ENCODE assay signal across 32 cellular contexts in the genomic region with DNA sequence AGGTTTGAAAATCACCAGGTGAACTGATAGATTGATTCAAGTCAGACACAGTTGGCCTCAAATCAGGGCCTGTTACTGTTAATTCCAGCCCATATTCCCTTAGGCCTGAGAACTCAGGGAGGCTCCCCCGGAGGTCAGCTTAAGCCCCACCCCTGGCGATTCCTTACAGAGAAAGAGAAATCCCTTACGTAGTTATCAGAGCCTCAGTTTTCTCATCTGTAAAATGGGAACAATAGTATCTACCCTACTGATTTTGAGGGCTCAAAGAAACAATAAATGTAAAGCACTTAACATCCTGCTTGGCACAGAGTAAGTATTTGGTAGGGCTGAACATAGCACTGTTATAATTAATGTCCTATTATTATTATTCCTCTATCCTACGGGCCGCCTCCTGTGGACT.
"Had no signal": no experiment of that assay in that cellular context is flagged by ENCODE, and none has a peak within 500 bp of the region (broad histone marks: within the 10 kb centered on the region; RNA-seq: fewer than 3 reads in every experiment).

No MANE protein-coding gene starts in this region.

- H3K27ac ChIP-seq: ascending aorta, cardiac muscle cell, VCaP had no signal

- FAIRE-seq: bronchial epithelial cell, TTC549 had no signal

- H3K9me3 ChIP-seq: ascending aorta had no signal

- H3K4me3 ChIP-seq: ascending aorta, cardiac muscle cell had no signal

- DNase-seq: activated B cell treated with CpG ODN at 0.5 μM for 24 hours; activated CD4-positive, alpha-beta memory T cell treated with anti-CD3 and anti-CD28 coated beads for 36 hours; activated CD4-positive, alpha-beta T cell treated with anti-CD3 and anti-CD28 coated beads for 4 hours; activated CD4-positive, alpha-beta T cell treated with anti-CD3 and anti-CD28 coated beads, Interleukin-2, amount 10 ng/mL, durations not matched to agents 24 days and 14 days; activated CD4-positive, alpha-beta T cell treated with anti-CD3 and anti-CD28 coated beads, Interleukin-2, amount 50 U/mL, for 1 hour; activated CD4-positive, alpha-beta T cell treated with anti-CD3 and anti-CD28 coated beads, Interleukin-2, amount 50 U/mL, for 4 hours; activated CD4-positive, CD25-positive, alpha-beta regulatory T cell treated with anti-CD3 and anti-CD28 coated beads, Interleukin-2, amount 50 U/mL, for 72 hours; activated CD8-positive, alpha-beta memory T cell treated with anti-CD3 and anti-CD28 coated beads, Interleukin-2, amount 50 U/mL, for 4 hours; activated CD8-positive, alpha-beta T cell treated with anti-CD3 and anti-CD28 coated beads for 36 hours; activated effector memory CD4-positive, alpha-beta T cell treated with Interleukin-2 at 50 U/mL for 16 hours; activated gamma-delta T cell; activated naive CD4-positive, alpha-beta T cell treated with anti-CD3 and anti-CD28 coated beads, Interleukin-2, amount 10 ng/mL, durations not matched to agents 7 days and 5 days; activated naive CD4-positive, alpha-beta T cell treated with Interleukin-2 at 50 U/mL for 16 hours; activated naive CD8-positive, alpha-beta T cell treated with anti-CD3 and anti-CD28 coated beads, Interleukin-2, amount 10 ng/mL, durations not matched to agents 7 days and 5 days; activated naive CD8-positive, alpha-beta T cell treated with anti-CD3 and anti-CD28 coated beads, Interleukin-2, amount 50 U/mL, for 24 hours; activated T-cell treated with anti-CD3 and anti-CD28 coated beads for 4 hours; activated T-cell treated with anti-CD3 and anti-CD28 coated beads, Interleukin-2, amount 50 U/mL, for 1 hour; activated T-cell treated with anti-CD3 and anti-CD28 coated beads, Interleukin-2, amount 50 U/mL, for 4 hours; activated T-cell treated with anti-CD3 and anti-CD28 coated beads, Interleukin-2, amount 50 U/mL, for 72 hours; amygdala; anterior cingulate cortex; caudate nucleus; cerebellar nuclear complex; T-helper 1 cell; T-helper 2 cell; T-helper 9 cell had no signal

- H3K27me3 ChIP-seq: ascending aorta, cardiac muscle cell had no signal

- ATAC-seq: activated CD8-positive, alpha-beta T cell treated with anti-CD3 and anti-CD28 coated beads for 36 hours; activated naive CD8-positive, alpha-beta T cell treated with anti-CD3 and anti-CD28 coated beads, Interleukin-2, amount 50 U/mL, for 24 hours; activated T-cell treated with anti-CD3 and anti-CD28 coated beads, Interleukin-2, amount 50 U/mL, for 4 hours; activated T-cell treated with anti-CD3 and anti-CD28 coated beads, Interleukin-2, amount 50 U/mL, for 72 hours; activated T-helper 17 cell treated with anti-CD3 and anti-CD28 coated beads, Interleukin-2, amount 50 U/mL, for 72 hours had no signal
